ENCODE assay signal across 19 cellular contexts in genomic region chr7:370775-371118, GRCh38.
A peak's percentile ranks its signal among the peaks of the same experiment; 100 is the strongest.
DNase-seq lines count a peak whose midpoint lies in the region; ATAC-seq, FAIRE-seq and TF ChIP-seq lines count a peak whose summit lies in the region.
"Had no signal": no experiment of that assay in that cellular context is flagged by ENCODE, and none has a peak within 500 bp of the region (broad histone marks: within the 10 kb centered on the region; RNA-seq: fewer than 3 reads in every experiment).

No MANE protein-coding gene starts in this region.

- H3K4me1 ChIP-seq in BE2C = no peaks in the 10 kb centered on the region
- H3K4me1 ChIP-seq in K562 (replicated peaks in 1 of 2; ENCODE audit: control insufficient read depth in 2 of 2, insufficient read depth in 2 of 2, low read length in 2 of 2) = peaks cover 3 to 45% of the 10 kb centered on the region in 2 experiments; a peak in 2 of 5 replicates
- peaks cover 12 to 26% (median 23%) of the 10 kb centered on the region in 3 donors for H3K4me1 ChIP-seq in pancreas

- TF ChIP-seq CTCF in BE2C (IDR thresholded peaks at IDR 0.05; ENCODE audit: low read depth, low read length) = no peak
- TF ChIP-seq CTCF in K562 (IDR thresholded peaks at IDR 0.05 in 2 of 3, conservative IDR thresholded peaks at IDR 0.05 in 1 of 3; ENCODE audit: insufficient read depth in 2 of 3, low read depth in 1 of 3, low read length in 3 of 3) = no peak
- TF ChIP-seq CTCF in pancreas (IDR thresholded peaks at IDR 0.05) = no peak

- TF ChIP-seq EP300 in K562 (IDR thresholded peaks at IDR 0.05; ENCODE audit: low read length) = no peak

- 60% methylated on average over 3 of the region's 10 CpGs for WGBS in K562 (ENCODE audit: insufficient coverage, low coverage, missing lambda C conversion rate)
- 57 to 58% methylated on average over 10 of the region's 10 CpGs for WGBS in pancreas, 2 donors

- in situ Hi-C loops in K562 (cut with MboI) = no loop called here

- FAIRE-seq in K562 (lab: Jason Lieb, UNC) (no peak), pancreas (lab: Jason Lieb, UNC) (no peak)
- FAIRE-seq: RCC 7860 had no signal

- no peaks in the 10 kb centered on the region for H3K79me2 ChIP-seq in K562 (ENCODE audit: control insufficient read depth, insufficient read depth, low read length)

- no peak overlapping the region for H3K27ac ChIP-seq in K562 (ENCODE audit: extremely low read depth, low read depth, low read length)
- H3K27ac ChIP-seq in pancreas = peak overlapping the region; percentile 82 to 92 (median 86)
- H3K27ac ChIP-seq: 22Rv1, HL-60 had no signal

- CTCF ChIA-PET in activated CD4-positive, alpha-beta T cell treated with anti-CD3 and anti-CD28 coated beads for 36 hours (lab: Charles Lee) = no interaction called here
- CTCF ChIA-PET in K562 (lab: Yijun Ruan, JAX; ENCODE audit: low intra/inter-chr PET ratio) = no interaction called here

- POLR2A ChIA-PET in activated CD4-positive, alpha-beta T cell treated with anti-CD3 and anti-CD28 coated beads for 36 hours (lab: Charles Lee) = no interaction called here
- POLR2A ChIA-PET in K562 (lab: Yijun Ruan, JAX) = no interaction called here

- H3K4me2 ChIP-seq in K562 (ENCODE audit: insufficient read depth, low read length) = no peak overlapping the region
- H3K4me2 ChIP-seq: SK-N-SH had no signal

- H3K27me3 Mint-ChIP-seq in activated CD4-positive, alpha-beta T cell treated with anti-CD3 and anti-CD28 coated beads for 36 hours = no peaks in the 10 kb centered on the region

- H3K36me3 ChIP-seq in BE2C (no peaks in the 10 kb centered on the region), K562 (ENCODE audit: control insufficient read depth, insufficient read depth, low read length) (no peaks in the 10 kb centered on the region), pancreas (no peaks in the 10 kb centered on the region)

- BruUV-seq in K562 (replicated peaks; lab: Mats Ljungman, UMichigan) = no TSS peak

- TF ChIP-seq RAD21 in K562 (CRISPR knock-in tag; conservative IDR thresholded peaks at IDR 0.05 in 1 of 2, IDR thresholded peaks at IDR 0.05 in 1 of 2) = no peak

- peak; percentile 4 for DNase-seq in activated CD4-positive, alpha-beta T cell treated with anti-CD3 and anti-CD28 coated beads for 36 hours
- no peak for DNase-seq in activated CD4-positive, alpha-beta T cell treated with anti-CD3 and anti-CD28 coated beads, Interleukin-2, amount 50 U/mL, for 48 hours
- DNase-seq in BE2C (peak; percentile 3), K562 (ENCODE audit: extremely low read depth in 1 of 4, low spot score in 3 of 4) (no peak), pancreas (no peak), GOT3 (lab: John Stamatoyannopoulos, UW) (no peak), NCI-H1105 treated with DMSO at 0.1 percent for 48 hours (lab: John Stamatoyannopoulos, UW) (no peak)
- DNase-seq in activated CD4-positive, alpha-beta T cell treated with anti-CD3 and anti-CD28 coated beads, Interleukin-2, amount 50 U/mL, for 1 hour = no peak
- DNase-seq: AML-193, DMS153, GDM1, H9, NCI-H1105, NCI-H1694, SHP77 treated with DMSO at 0.1 percent for 48 hours had no signal

- no peak overlapping the region for H3K27ac Mint-ChIP-seq in activated CD4-positive, alpha-beta T cell treated with anti-CD3 and anti-CD28 coated beads for 36 hours
- H3K27ac Mint-ChIP-seq: H9 had no signal

- H3K36me3 Mint-ChIP-seq in activated CD4-positive, alpha-beta T cell treated with anti-CD3 and anti-CD28 coated beads for 36 hours (ENCODE audit: low read depth) = no peaks in the 10 kb centered on the region

- H3K9me1 ChIP-seq in K562 (ENCODE audit: control insufficient read depth, insufficient read depth, low read length) = peaks cover 2% of the 10 kb centered on the region

- no peak for TF ChIP-seq POLR2A in K562 (conservative IDR thresholded peaks at IDR 0.05)

- H2AFZ ChIP-seq in K562 (ENCODE audit: low read depth, low read length) = no peak overlapping the region

- H3K9me3 ChIP-seq in BE2C = no peaks in the 10 kb centered on the region
- H3K9me3 ChIP-seq in K562 (replicated peaks; ENCODE audit: control insufficient read depth, insufficient read depth, low read depth, low read length) = no peaks in the 10 kb centered on the region
- no peaks in the 10 kb centered on the region for H3K9me3 ChIP-seq in pancreas
- H3K9me3 ChIP-seq: SK-N-SH had no signal

- H3K4me3 ChIP-seq in BE2C (ENCODE audit: low read depth, low read length) (no peak overlapping the region), K562 (no peak overlapping the region), pancreas (no peak overlapping the region)

- intact Hi-C loops in activated CD4-positive, alpha-beta T cell treated with anti-CD3 and anti-CD28 coated beads for 36 hours (cut with DNase I, micrococcal nuclease) = no loop called here
- intact Hi-C loops in K562 (cut with micrococcal nuclease) = no loop called here
- intact Hi-C loops in pancreas (cut with DNase I) = no loop called here

- H4K20me1 ChIP-seq in K562 (replicated peaks; ENCODE audit: control insufficient read depth, insufficient read depth, low read length) = no peaks in the 10 kb centered on the region; the same call in none of the 2 replicates

- peaks cover 15% of the 10 kb centered on the region for H3K4me1 Mint-ChIP-seq in activated CD4-positive, alpha-beta T cell treated with anti-CD3 and anti-CD28 coated beads for 36 hours

- no peak overlapping the region for H3K9ac ChIP-seq in K562 (ENCODE audit: insufficient read depth in 1 of 2, low read depth in 2 of 2, low read length in 2 of 2)
- H3K9ac ChIP-seq: SK-N-SH had no signal

- no peak for ATAC-seq in activated CD4-positive, alpha-beta T cell treated with anti-CD3 and anti-CD28 coated beads for 36 hours
- ATAC-seq in K562 (no peak), pancreas (no peak)

- H3K9me3 Mint-ChIP-seq in activated CD4-positive, alpha-beta T cell treated with anti-CD3 and anti-CD28 coated beads for 36 hours (ENCODE audit: low read depth) = no peaks in the 10 kb centered on the region
- H3K9me3 Mint-ChIP-seq: H9 had no signal

- H3K27me3 ChIP-seq in BE2C = no peaks in the 10 kb centered on the region
- peaks cover 43 to 86% of the 10 kb centered on the region in 2 experiments for H3K27me3 ChIP-seq in K562 (ENCODE audit: control insufficient read depth in 2 of 2, insufficient read depth in 2 of 2, low read length in 2 of 2)
- no peaks in the 10 kb centered on the region for H3K27me3 ChIP-seq in pancreas

- H3K4me3 Mint-ChIP-seq in activated CD4-positive, alpha-beta T cell treated with anti-CD3 and anti-CD28 coated beads for 36 hours = no peak overlapping the region
- H3K4me3 Mint-ChIP-seq: H9 had no signal

TF ChIP-seq in K562, 482 proteins besides CTCF, POLR2A, EP300 and RAD21:
- TF ChIP-seq CHD4 (IDR thresholded peaks at IDR 0.05; ENCODE audit: insufficient read depth, insufficient replicate concordance, low read depth, low read length, poor library complexity, severe bottlenecking) (peak; percentile 89), ZKSCAN1 (IDR thresholded peaks at IDR 0.05; ENCODE audit: low read depth, low read length) (peak; percentile 99), ARID3B (CRISPR knock-in tag; IDR thresholded peaks at IDR 0.05; ENCODE audit: borderline replicate concordance) (no peak)

Comparison
In these comparisons a context has a peak if more than half of its experiments do, and no peak if none do; other contexts are left out.
1. DNase-seq: peak in activated CD4-positive, alpha-beta T cell treated with anti-CD3 and anti-CD28 coated beads for 36 hours (single experiment) and BE2C (single experiment); none in activated CD4-positive, alpha-beta T cell treated with anti-CD3 and anti-CD28 coated beads, Interleukin-2, amount 50 U/mL, for 48 hours (0 of 2), K562 (0 of 4), pancreas (0 of 6), GOT3 (single experiment), NCI-H1105 treated with DMSO at 0.1 percent for 48 hours (single experiment) and activated CD4-positive, alpha-beta T cell treated with anti-CD3 and anti-CD28 coated beads, Interleukin-2, amount 50 U/mL, for 1 hour (single experiment).